28 cellular contexts compared by ENCODE assay signal in the genomic region with DNA sequence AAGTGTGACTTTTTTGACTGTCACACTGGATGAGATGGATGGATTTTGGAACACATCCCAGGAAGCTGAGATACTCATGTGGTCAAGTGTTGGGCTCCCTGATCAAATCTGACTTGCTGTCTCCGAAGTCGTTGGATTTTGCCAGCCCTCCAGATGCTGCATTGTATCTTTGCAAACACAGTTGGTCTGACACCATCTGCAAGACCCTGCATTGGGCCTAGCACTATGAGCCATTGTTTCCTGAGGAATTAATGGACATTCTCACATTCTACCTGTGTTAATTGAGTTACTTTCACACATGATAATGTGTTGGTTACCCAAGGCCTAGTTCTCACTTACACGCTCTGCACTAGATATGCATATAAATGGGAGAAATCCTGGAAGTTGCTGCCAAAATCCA.
A peak's percentile ranks its signal among the peaks of the same experiment; 100 is the strongest.
DNase-seq lines count a peak whose midpoint lies in the region; ATAC-seq and TF ChIP-seq lines count a peak whose summit lies in the region.
"Had no signal": no experiment of that assay in that cellular context is flagged by ENCODE, and none has a peak within 500 bp of the region (broad histone marks: within the 10 kb centered on the region; RNA-seq: fewer than 3 reads in every experiment).

No MANE protein-coding gene starts in this region.

- peaks cover 3% of the 10 kb centered on the region; the same call in 2 of the 3 replicates for H3K4me1 Mint-ChIP-seq in GM23338
- H3K4me1 Mint-ChIP-seq: CD14-positive monocyte; CD8-positive, alpha-beta memory T cell; IgD-negative memory B cell had no signal

- H3K36me3 ChIP-seq in GM23338 (ENCODE audit: insufficient read depth) (no peaks in the 10 kb centered on the region), upper lobe of left lung (no peaks in the 10 kb centered on the region)
- H3K36me3 ChIP-seq: BE2C had no signal

- no peak overlapping the region for H3K27ac Mint-ChIP-seq in GM23338
- H3K27ac Mint-ChIP-seq: CD14-positive monocyte; CD8-positive, alpha-beta memory T cell; H9; IgD-negative memory B cell; T-helper 1 cell treated with Interleukin-12 subunit alpha and Interleukin-12 subunit beta and Interleukin-4 antibody, amounts not matched to agents 30 μg/mL and 1 μg/mL, for 36 hours had no signal

- no peak for ATAC-seq in GM23338
- ATAC-seq in upper lobe of left lung (ENCODE audit: low FRiP score in 2 of 2): no peak
- ATAC-seq in HG03521 (IDR thresholded peaks at IDR 0.05; ENCODE audit: unreplicated experiment): no peak
- ATAC-seq: GM12878, Panc1 had no signal

- no peak for TF ChIP-seq POLR2A in upper lobe of left lung (IDR thresholded peaks at IDR 0.05)

- WGBS in upper lobe of left lung, 2 donors: 80% methylated on average over 3 of the region's 3 CpGs

- no peaks in the 10 kb centered on the region for H3K9me2 ChIP-seq in GM23338 (ENCODE audit: insufficient read depth)
- H3K9me2 ChIP-seq: SK-N-SH had no signal

- TF ChIP-seq CTCF in GM23338 (conservative IDR thresholded peaks at IDR 0.05; ENCODE audit: low read depth in 2 of 2) (no peak), upper lobe of left lung (IDR thresholded peaks at IDR 0.05) (no peak)

- no peaks in the 10 kb centered on the region for H3K79me2 ChIP-seq in GM23338 (replicated peaks; ENCODE audit: insufficient read depth)

- H3K9me3 Mint-ChIP-seq in GM23338: no peaks in the 10 kb centered on the region
- H3K9me3 Mint-ChIP-seq: H9, IgD-negative memory B cell had no signal

- H3K4me2 ChIP-seq in GM23338: no peak overlapping the region
- H3K4me2 ChIP-seq: KMS-11, SK-N-SH had no signal

- H3K27me3 ChIP-seq in GM23338 (ENCODE audit: insufficient read depth) (no peaks in the 10 kb centered on the region), upper lobe of left lung (no peaks in the 10 kb centered on the region)
- H3K27me3 ChIP-seq: BE2C had no signal

- no peak overlapping the region for H3K4me3 ChIP-seq in GM23338
- no peak overlapping the region for H3K4me3 ChIP-seq in upper lobe of left lung
- H3K4me3 ChIP-seq: GM12878, GM23248 had no signal

- no peaks in the 10 kb centered on the region for H3F3A ChIP-seq in GM23338 (replicated peaks; ENCODE audit: low read depth)

- H3K9me3 ChIP-seq in upper lobe of left lung: no peaks in the 10 kb centered on the region
- H3K9me3 ChIP-seq: BE2C, SK-N-SH had no signal

- H4K20me1 ChIP-seq in GM23338 (replicated peaks; ENCODE audit: insufficient read depth): no peaks in the 10 kb centered on the region

- no peak overlapping the region for H3K27ac ChIP-seq in GM23338 (ENCODE audit: low read depth)
- H3K27ac ChIP-seq in upper lobe of left lung: no peak overlapping the region
- H3K27ac ChIP-seq: GM23248, KMS-11 had no signal

- DNase-seq in DMS79 treated with DMSO at 0.1 percent for 48 hours (lab: John Stamatoyannopoulos, UW) (peak; percentile 39), DMS79 (lab: John Stamatoyannopoulos, UW) (no peak), GM23338 (ENCODE audit: low spot score) (no peak), NCI-H1694 treated with DMSO at 0.1 percent for 48 hours (lab: John Stamatoyannopoulos, UW) (peak; percentile 31), SHP77 (lab: John Stamatoyannopoulos, UW) (peak; percentile 6 to 38), DMS53 (lab: John Stamatoyannopoulos, UW) (no peak), upper lobe of left lung (no peak)
- DNase-seq: 8988T; ACHN; BE2C; CD8-positive, alpha-beta memory T cell; GM23248; H9; MM.1S; NCI-H146; NCI-H2029 treated with DMSO at 0.1 percent for 48 hours; NCI-H510A; NCI-H82; SK-N-SH; SW 1271; T1000 had no signal

- no peak for TF ChIP-seq EP300 in upper lobe of left lung (IDR thresholded peaks at IDR 0.05)

- 0 out of 2 replicates have a peak overlapping the region, but pooled peaks have one; percentile 32 for H2AFZ ChIP-seq in GM23338
- H2AFZ ChIP-seq: GM23248 had no signal

- no peaks in the 10 kb centered on the region for H3K4me1 ChIP-seq in GM23338 (ENCODE audit: insufficient read depth)
- no peaks in the 10 kb centered on the region for H3K4me1 ChIP-seq in upper lobe of left lung
- H3K4me1 ChIP-seq: BE2C had no signal

- no peak overlapping the region for H3K4me3 Mint-ChIP-seq in GM23338
- H3K4me3 Mint-ChIP-seq: CD14-positive monocyte; CD8-positive, alpha-beta memory T cell; H9; IgD-negative memory B cell; T-helper 1 cell treated with Interleukin-12 subunit alpha and Interleukin-12 subunit beta and Interleukin-4 antibody, amounts not matched to agents 30 μg/mL and 1 μg/mL, for 36 hours had no signal

- no peaks in the 10 kb centered on the region for H3K27me3 Mint-ChIP-seq in GM23338 (ENCODE audit: insufficient read depth, low read depth, poor library complexity)
- H3K27me3 Mint-ChIP-seq: CD8-positive, alpha-beta memory T cell; IgD-negative memory B cell had no signal

- H3K36me3 Mint-ChIP-seq in GM23338 (ENCODE audit: low read depth): no peaks in the 10 kb centered on the region
- H3K36me3 Mint-ChIP-seq: CD14-positive monocyte; CD8-positive, alpha-beta memory T cell; IgD-negative memory B cell had no signal

TF ChIP-seq in GM23338, 12 proteins besides CTCF, POLR2A, EP300 and RAD21:
- TF ChIP-seq JUNB (IDR thresholded peaks at IDR 0.05; ENCODE audit: unreplicated experiment): no peak
- TF ChIP-seq CREB1 (CRISPR knock-in tag; IDR thresholded peaks at IDR 0.05; ENCODE audit: low read depth): no peak
TF ChIP-seq in GM23338: peak in this region for 0.

Comparison
In these comparisons a context has a peak if more than half of its experiments do, and no peak if none do; other contexts are left out.
1. DNase-seq: peak in DMS79 treated with DMSO at 0.1 percent for 48 hours (single experiment), NCI-H1694 treated with DMSO at 0.1 percent for 48 hours (single experiment) and SHP77 (2 of 2); none in DMS79 (single experiment), GM23338 (single experiment), DMS53 (single experiment) and upper lobe of left lung (0 of 2).